28 cellular contexts compared by ENCODE assay signal in the genomic region with DNA sequence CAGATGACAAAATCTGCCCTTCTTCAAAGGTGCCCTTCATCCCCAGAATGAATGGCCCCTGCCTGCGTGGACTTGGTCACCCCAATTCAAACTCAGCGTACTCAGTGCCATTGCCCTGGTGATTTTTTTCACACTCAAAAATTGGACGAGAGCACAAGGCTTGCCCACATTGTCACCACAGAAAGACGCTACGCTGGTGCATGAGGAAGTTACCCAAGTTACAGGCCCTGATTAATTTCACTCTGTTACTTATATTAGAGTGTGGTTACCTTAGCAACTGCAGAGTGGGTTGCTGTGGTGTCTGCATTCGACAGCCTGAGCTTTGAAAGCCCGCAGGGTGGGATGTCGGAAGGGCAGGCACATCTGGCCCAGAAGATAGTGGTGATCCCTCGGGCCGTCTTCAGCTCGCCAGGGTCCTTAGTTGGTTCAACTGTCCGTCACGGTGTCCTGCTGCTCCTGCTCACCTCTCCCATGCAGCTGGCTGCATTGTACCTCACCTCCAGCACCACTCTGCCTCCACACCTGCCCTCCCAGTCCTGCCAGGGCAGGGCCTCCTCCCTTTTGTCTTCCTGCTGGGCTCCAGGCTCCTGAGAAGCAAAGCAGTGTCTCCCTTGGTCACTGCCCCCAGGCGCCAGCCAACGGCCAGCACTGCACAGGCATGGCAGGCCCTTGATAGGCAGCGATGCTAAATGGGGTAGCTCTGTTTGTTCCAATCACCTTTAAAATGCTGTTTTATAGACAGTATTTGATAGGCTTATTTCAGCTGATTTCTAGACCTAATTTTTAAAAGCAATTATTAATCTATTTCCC.
"Had no signal": no experiment of that assay in that cellular context is flagged by ENCODE, and none has a peak within 500 bp of the region (broad histone marks: within the 10 kb centered on the region; RNA-seq: fewer than 3 reads in every experiment).

No MANE protein-coding gene starts in this region.

- H3K4me3 Mint-ChIP-seq: activated B cell treated with CpG ODN at 0.5 μM for 24 hours; activated CD4-positive, alpha-beta T cell treated with anti-CD3 and anti-CD28 coated beads for 36 hours; activated naive CD8-positive, alpha-beta T cell treated with anti-CD3 and anti-CD28 coated beads for 36 hours; central memory CD8-positive, alpha-beta T cell; neural crest cell; T-helper 1 cell treated with Interleukin-12 subunit alpha and Interleukin-12 subunit beta and Interleukin-4 antibody, amounts not matched to agents 30 μg/mL and 1 μg/mL, for 36 hours had no signal

- H3K4me3 ChIP-seq: esophagus muscularis mucosa, lower lobe of right lung, psoas muscle, thoracic aorta, upper lobe of left lung had no signal

- H3K27me3 Mint-ChIP-seq: activated B cell treated with CpG ODN at 0.5 μM for 24 hours; activated CD4-positive, alpha-beta T cell treated with anti-CD3 and anti-CD28 coated beads for 36 hours; central memory CD8-positive, alpha-beta T cell had no signal

- DNase-seq: activated B cell treated with CpG ODN at 0.5 μM for 24 hours; activated CD4-positive, alpha-beta T cell treated with anti-CD3 and anti-CD28 coated beads for 36 hours; activated CD4-positive, alpha-beta T cell treated with anti-CD3 and anti-CD28 coated beads, Interleukin-2, amount 50 U/mL, for 48 hours; activated naive CD4-positive, alpha-beta T cell treated with Interleukin-2 at 50 U/mL for 16 hours; activated naive CD8-positive, alpha-beta T cell treated with anti-CD3 and anti-CD28 coated beads for 36 hours; activated T-cell treated with anti-CD3 and anti-CD28 coated beads, Interleukin-2, amount 50 U/mL, for 48 hours; effector memory CD4-positive, alpha-beta T cell; hypothalamus; left colon; lower lobe of right lung; mesendoderm; naive B cell; psoas muscle; right cardiac atrium; stimulated activated CD4-positive, alpha-beta T cell treated with anti-CD3 and anti-CD28 coated beads, Interleukin-4, amount 100 ng/mL, for 24 hours; stimulated activated naive CD4-positive, alpha-beta T cell treated with Interleukin-2 at 50 U/mL for 16 hours; T1000; upper lobe of left lung had no signal

- H3K9me3 ChIP-seq: lower lobe of right lung, psoas muscle, thoracic aorta, upper lobe of left lung had no signal

- H3K27ac ChIP-seq: esophagus muscularis mucosa, lower lobe of right lung, psoas muscle, thoracic aorta, upper lobe of left lung had no signal

- ATAC-seq: activated CD4-positive, alpha-beta T cell treated with anti-CD3 and anti-CD28 coated beads for 36 hours; left colon; lower lobe of right lung; psoas muscle had no signal

- H3K27ac Mint-ChIP-seq: activated B cell treated with CpG ODN at 0.5 μM for 24 hours; activated CD4-positive, alpha-beta T cell treated with anti-CD3 and anti-CD28 coated beads for 36 hours; activated naive CD8-positive, alpha-beta T cell treated with anti-CD3 and anti-CD28 coated beads for 36 hours; T-helper 1 cell treated with Interleukin-12 subunit alpha and Interleukin-12 subunit beta and Interleukin-4 antibody, amounts not matched to agents 30 μg/mL and 1 μg/mL, for 36 hours had no signal

- H3K4me1 ChIP-seq: esophagus muscularis mucosa, lower lobe of right lung, psoas muscle, upper lobe of left lung had no signal

- H3K4me1 Mint-ChIP-seq: activated B cell treated with CpG ODN at 0.5 μM for 24 hours; activated CD4-positive, alpha-beta T cell treated with anti-CD3 and anti-CD28 coated beads for 36 hours; activated naive CD8-positive, alpha-beta T cell treated with anti-CD3 and anti-CD28 coated beads for 36 hours; central memory CD8-positive, alpha-beta T cell; naive B cell had no signal

- H3K27me3 ChIP-seq: upper lobe of left lung had no signal

- FAIRE-seq: astrocyte, colon, endothelial cell of umbilical vein, frontal cortex, islet of Langerhans had no signal

- H3K36me3 Mint-ChIP-seq: naive B cell had no signal

- H3K36me3 ChIP-seq: esophagus muscularis mucosa, lower lobe of right lung, thoracic aorta, upper lobe of left lung had no signal
